ENCODE assay signal across 1 cellular context in the genomic region with DNA sequence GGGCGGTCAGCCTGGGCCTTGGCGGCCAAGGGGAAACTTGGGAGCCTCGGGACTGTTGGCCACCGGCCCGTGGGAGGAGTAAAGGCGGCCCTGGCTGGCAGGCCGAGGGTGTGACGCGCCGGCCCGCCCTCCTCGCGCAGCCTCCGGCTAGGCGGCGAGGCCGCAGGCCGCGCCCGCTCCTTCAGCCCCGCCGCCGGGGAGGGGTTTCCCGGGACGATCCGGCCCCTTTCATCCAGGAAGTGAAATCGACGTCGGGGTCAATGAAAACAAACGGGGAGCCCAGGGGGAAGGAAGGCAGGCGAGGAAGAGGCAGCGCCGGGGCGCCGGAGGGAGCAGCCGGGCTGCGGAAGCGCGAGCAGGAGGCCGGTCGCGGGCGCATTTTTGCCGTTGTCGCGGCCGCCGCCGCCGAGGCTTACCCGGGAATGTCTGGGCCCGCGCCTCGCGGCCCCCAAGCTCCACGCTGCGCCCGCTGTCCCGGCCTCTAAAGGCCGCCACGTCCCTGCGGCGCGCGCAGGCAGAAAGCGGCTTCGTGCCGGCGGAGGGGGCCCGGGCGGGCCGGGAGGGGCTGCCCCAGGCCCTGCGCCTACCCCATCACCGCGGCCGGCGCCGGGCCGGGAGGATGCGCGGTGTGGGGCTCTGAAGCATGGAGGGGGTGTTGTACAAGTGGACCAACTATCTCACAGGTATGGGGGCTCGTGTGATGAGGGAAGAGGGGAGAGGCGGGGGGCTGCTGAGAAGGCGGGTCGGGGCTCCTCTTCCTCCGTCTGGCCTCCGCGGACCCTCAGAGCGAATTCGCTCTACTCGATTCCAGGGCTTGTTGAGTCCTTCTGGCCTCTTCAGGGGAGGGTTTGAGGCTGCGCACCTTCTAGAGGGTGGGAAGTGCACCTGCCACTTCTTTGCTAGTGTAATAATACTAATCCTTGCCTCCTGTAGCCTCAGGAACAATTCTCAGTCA.
TF ChIP-seq lines count a peak whose summit lies in the region.

A gene (plus strand): TSS at position 231 of the 955 bp plus-strand sequence. CDS start 413 bp downstream, at position 644.

TF ChIP-seq in HepG2, 621 proteins besides CTCF, POLR2A, EP300 and RAD21 (continued from another document and continues in another):
- TF ChIP-seq, protein P1, sequence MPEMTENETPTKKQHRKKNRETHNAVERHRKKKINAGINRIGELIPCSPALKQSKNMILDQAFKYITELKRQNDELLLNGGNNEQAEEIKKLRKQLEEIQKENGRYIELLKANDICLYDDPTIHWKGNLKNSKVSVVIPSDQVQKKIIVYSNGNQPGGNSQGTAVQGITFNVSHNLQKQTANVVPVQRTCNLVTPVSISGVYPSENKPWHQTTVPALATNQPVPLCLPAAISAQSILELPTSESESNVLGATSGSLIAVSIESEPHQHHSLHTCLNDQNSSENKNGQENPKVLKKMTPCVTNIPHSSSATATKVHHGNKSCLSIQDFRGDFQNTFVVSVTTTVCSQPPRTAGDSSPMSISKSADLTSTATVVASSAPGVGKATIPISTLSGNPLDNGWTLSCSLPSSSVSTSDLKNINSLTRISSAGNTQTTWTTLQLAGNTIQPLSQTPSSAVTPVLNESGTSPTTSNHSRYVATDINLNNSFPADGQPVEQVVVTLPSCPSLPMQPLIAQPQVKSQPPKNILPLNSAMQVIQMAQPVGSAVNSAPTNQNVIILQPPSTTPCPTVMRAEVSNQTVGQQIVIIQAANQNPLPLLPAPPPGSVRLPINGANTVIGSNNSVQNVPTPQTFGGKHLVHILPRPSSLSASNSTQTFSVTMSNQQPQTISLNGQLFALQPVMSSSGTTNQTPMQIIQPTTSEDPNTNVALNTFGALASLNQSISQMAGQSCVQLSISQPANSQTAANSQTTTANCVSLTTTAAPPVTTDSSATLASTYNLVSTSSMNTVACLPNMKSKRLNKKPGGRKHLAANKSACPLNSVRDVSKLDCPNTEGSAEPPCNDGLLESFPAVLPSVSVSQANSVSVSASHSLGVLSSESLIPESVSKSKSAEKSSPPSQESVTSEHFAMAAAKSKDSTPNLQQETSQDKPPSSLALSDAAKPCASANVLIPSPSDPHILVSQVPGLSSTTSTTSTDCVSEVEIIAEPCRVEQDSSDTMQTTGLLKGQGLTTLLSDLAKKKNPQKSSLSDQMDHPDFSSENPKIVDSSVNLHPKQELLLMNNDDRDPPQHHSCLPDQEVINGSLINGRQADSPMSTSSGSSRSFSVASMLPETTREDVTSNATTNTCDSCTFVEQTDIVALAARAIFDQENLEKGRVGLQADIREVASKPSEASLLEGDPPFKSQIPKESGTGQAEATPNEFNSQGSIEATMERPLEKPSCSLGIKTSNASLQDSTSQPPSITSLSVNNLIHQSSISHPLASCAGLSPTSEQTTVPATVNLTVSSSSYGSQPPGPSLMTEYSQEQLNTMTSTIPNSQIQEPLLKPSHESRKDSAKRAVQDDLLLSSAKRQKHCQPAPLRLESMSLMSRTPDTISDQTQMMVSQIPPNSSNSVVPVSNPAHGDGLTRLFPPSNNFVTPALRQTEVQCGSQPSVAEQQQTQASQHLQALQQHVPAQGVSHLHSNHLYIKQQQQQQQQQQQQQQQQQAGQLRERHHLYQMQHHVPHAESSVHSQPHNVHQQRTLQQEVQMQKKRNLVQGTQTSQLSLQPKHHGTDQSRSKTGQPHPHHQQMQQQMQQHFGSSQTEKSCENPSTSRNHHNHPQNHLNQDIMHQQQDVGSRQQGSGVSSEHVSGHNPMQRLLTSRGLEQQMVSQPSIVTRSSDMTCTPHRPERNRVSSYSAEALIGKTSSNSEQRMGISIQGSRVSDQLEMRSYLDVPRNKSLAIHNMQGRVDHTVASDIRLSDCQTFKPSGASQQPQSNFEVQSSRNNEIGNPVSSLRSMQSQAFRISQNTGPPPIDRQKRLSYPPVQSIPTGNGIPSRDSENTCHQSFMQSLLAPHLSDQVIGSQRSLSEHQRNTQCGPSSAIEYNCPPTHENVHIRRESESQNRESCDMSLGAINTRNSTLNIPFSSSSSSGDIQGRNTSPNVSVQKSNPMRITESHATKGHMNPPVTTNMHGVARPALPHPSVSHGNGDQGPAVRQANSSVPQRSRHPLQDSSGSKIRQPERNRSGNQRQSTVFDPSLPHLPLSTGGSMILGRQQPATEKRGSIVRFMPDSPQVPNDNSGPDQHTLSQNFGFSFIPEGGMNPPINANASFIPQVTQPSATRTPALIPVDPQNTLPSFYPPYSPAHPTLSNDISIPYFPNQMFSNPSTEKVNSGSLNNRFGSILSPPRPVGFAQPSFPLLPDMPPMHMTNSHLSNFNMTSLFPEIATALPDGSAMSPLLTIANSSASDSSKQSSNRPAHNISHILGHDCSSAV (CRISPR knock-in tag; IDR thresholded peaks at IDR 0.05; ENCODE audit: borderline replicate concordance) = 0 out of 2 replicates have a peak, but pooled peaks have one; percentile 10
- no peak for TF ChIP-seq MTF2 (CRISPR knock-in tag; IDR thresholded peaks at IDR 0.05; ENCODE audit: borderline replicate concordance)
- TF ChIP-seq MED1 (CRISPR knock-in tag; IDR thresholded peaks at IDR 0.05) = peak; percentile 54
- TF ChIP-seq, protein P2, sequence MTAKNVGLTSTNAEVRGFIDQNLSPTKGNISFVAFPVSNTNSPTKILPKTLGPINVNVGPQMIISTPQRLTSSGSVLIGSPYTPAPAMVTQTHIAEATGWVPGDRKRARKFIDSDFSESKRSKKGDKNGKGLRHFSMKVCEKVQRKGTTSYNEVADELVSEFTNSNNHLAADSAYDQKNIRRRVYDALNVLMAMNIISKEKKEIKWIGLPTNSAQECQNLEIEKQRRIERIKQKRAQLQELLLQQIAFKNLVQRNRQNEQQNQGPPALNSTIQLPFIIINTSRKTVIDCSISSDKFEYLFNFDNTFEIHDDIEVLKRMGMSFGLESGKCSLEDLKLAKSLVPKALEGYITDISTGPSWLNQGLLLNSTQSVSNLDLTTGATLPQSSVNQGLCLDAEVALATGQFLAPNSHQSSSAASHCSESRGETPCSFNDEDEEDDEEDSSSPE (CRISPR knock-in tag; IDR thresholded peaks at IDR 0.05) = peak; percentile 38; the same call in 1 of the 2 replicates
- TF ChIP-seq ZNF101 (CRISPR knock-in tag; IDR thresholded peaks at IDR 0.05; ENCODE audit: borderline replicate concordance, low read depth) = 0 out of 2 replicates have a peak, but pooled peaks have one; percentile 30
- no peak for TF ChIP-seq ZNF577 (CRISPR knock-in tag; IDR thresholded peaks at IDR 0.05; ENCODE audit: borderline replicate concordance, low read depth)
- TF ChIP-seq, protein P3, sequence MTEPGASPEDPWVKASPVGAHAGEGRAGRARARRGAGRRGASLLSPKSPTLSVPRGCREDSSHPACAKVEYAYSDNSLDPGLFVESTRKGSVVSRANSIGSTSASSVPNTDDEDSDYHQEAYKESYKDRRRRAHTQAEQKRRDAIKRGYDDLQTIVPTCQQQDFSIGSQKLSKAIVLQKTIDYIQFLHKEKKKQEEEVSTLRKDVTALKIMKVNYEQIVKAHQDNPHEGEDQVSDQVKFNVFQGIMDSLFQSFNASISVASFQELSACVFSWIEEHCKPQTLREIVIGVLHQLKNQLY (CRISPR knock-in tag; IDR thresholded peaks at IDR 0.05) = no peak
- TF ChIP-seq EED (CRISPR knock-in tag; IDR thresholded peaks at IDR 0.05) = no peak
- TF ChIP-seq, protein P4, sequence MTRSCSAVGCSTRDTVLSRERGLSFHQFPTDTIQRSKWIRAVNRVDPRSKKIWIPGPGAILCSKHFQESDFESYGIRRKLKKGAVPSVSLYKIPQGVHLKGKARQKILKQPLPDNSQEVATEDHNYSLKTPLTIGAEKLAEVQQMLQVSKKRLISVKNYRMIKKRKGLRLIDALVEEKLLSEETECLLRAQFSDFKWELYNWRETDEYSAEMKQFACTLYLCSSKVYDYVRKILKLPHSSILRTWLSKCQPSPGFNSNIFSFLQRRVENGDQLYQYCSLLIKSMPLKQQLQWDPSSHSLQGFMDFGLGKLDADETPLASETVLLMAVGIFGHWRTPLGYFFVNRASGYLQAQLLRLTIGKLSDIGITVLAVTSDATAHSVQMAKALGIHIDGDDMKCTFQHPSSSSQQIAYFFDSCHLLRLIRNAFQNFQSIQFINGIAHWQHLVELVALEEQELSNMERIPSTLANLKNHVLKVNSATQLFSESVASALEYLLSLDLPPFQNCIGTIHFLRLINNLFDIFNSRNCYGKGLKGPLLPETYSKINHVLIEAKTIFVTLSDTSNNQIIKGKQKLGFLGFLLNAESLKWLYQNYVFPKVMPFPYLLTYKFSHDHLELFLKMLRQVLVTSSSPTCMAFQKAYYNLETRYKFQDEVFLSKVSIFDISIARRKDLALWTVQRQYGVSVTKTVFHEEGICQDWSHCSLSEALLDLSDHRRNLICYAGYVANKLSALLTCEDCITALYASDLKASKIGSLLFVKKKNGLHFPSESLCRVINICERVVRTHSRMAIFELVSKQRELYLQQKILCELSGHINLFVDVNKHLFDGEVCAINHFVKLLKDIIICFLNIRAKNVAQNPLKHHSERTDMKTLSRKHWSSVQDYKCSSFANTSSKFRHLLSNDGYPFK (CRISPR knock-in tag; IDR thresholded peaks at IDR 0.05; ENCODE audit: borderline replicate concordance) = no peak
- TF ChIP-seq, protein P5, sequence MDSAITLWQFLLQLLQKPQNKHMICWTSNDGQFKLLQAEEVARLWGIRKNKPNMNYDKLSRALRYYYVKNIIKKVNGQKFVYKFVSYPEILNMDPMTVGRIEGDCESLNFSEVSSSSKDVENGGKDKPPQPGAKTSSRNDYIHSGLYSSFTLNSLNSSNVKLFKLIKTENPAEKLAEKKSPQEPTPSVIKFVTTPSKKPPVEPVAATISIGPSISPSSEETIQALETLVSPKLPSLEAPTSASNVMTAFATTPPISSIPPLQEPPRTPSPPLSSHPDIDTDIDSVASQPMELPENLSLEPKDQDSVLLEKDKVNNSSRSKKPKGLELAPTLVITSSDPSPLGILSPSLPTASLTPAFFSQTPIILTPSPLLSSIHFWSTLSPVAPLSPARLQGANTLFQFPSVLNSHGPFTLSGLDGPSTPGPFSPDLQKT (CRISPR knock-in tag; IDR thresholded peaks at IDR 0.05; ENCODE audit: borderline replicate concordance) = no peak
- 0 out of 2 replicates have a peak, but pooled peaks have one; percentile 35 for TF ChIP-seq ZNF232 (CRISPR knock-in tag; IDR thresholded peaks at IDR 0.05; ENCODE audit: borderline replicate concordance)
- TF ChIP-seq KLF13 (CRISPR knock-in tag; IDR thresholded peaks at IDR 0.05) = no peak
- TF ChIP-seq ARNTL (CRISPR knock-in tag; IDR thresholded peaks at IDR 0.05) = no peak
- TF ChIP-seq YY1 (IDR thresholded peaks at IDR 0.05; ENCODE audit: insufficient read depth, insufficient replicate concordance, low read depth, low read length) = peak; percentile 44
- TF ChIP-seq, protein P6, sequence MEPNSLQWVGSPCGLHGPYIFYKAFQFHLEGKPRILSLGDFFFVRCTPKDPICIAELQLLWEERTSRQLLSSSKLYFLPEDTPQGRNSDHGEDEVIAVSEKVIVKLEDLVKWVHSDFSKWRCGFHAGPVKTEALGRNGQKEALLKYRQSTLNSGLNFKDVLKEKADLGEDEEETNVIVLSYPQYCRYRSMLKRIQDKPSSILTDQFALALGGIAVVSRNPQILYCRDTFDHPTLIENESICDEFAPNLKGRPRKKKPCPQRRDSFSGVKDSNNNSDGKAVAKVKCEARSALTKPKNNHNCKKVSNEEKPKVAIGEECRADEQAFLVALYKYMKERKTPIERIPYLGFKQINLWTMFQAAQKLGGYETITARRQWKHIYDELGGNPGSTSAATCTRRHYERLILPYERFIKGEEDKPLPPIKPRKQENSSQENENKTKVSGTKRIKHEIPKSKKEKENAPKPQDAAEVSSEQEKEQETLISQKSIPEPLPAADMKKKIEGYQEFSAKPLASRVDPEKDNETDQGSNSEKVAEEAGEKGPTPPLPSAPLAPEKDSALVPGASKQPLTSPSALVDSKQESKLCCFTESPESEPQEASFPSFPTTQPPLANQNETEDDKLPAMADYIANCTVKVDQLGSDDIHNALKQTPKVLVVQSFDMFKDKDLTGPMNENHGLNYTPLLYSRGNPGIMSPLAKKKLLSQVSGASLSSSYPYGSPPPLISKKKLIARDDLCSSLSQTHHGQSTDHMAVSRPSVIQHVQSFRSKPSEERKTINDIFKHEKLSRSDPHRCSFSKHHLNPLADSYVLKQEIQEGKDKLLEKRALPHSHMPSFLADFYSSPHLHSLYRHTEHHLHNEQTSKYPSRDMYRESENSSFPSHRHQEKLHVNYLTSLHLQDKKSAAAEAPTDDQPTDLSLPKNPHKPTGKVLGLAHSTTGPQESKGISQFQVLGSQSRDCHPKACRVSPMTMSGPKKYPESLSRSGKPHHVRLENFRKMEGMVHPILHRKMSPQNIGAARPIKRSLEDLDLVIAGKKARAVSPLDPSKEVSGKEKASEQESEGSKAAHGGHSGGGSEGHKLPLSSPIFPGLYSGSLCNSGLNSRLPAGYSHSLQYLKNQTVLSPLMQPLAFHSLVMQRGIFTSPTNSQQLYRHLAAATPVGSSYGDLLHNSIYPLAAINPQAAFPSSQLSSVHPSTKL (CRISPR knock-in tag; IDR thresholded peaks at IDR 0.05) = peak; percentile 74
- TF ChIP-seq RBAK (CRISPR knock-in tag; IDR thresholded peaks at IDR 0.05) = no peak
- no peak for TF ChIP-seq FOXA1 (IDR thresholded peaks at IDR 0.05)
- TF ChIP-seq FOXA1 (CRISPR knock-in tag; IDR thresholded peaks at IDR 0.05) = no peak
- TF ChIP-seq TRIM24 (CRISPR knock-in tag; IDR thresholded peaks at IDR 0.05) = no peak
- TF ChIP-seq CAMTA2 (CRISPR knock-in tag; IDR thresholded peaks at IDR 0.05; ENCODE audit: borderline replicate concordance) = peak; percentile 45; the same call in 1 of the 2 replicates
- TF ChIP-seq SKI (IDR thresholded peaks at IDR 0.05; ENCODE audit: partially characterized antibody) = peak; percentile 83
- no peak; the same call in 1 of the 2 replicates for TF ChIP-seq ZZZ3 (CRISPR knock-in tag; IDR thresholded peaks at IDR 0.05; ENCODE audit: borderline replicate concordance)
- peak; percentile 67; the same call in 1 of the 2 replicates for TF ChIP-seq ZNF772 (CRISPR knock-in tag; IDR thresholded peaks at IDR 0.05)
- TF ChIP-seq MYNN (CRISPR knock-in tag; IDR thresholded peaks at IDR 0.05; ENCODE audit: low read depth) = no peak
- peak; percentile 91 for TF ChIP-seq ZSCAN20 (CRISPR knock-in tag; IDR thresholded peaks at IDR 0.05; ENCODE audit: borderline replicate concordance)
- no peak for TF ChIP-seq MIER3 (CRISPR knock-in tag; IDR thresholded peaks at IDR 0.05; ENCODE audit: borderline replicate concordance)
- peak; percentile 75; the same call in 1 of the 2 replicates for TF ChIP-seq YEATS2 (CRISPR knock-in tag; IDR thresholded peaks at IDR 0.05; ENCODE audit: borderline replicate concordance)
- TF ChIP-seq, protein P7, sequence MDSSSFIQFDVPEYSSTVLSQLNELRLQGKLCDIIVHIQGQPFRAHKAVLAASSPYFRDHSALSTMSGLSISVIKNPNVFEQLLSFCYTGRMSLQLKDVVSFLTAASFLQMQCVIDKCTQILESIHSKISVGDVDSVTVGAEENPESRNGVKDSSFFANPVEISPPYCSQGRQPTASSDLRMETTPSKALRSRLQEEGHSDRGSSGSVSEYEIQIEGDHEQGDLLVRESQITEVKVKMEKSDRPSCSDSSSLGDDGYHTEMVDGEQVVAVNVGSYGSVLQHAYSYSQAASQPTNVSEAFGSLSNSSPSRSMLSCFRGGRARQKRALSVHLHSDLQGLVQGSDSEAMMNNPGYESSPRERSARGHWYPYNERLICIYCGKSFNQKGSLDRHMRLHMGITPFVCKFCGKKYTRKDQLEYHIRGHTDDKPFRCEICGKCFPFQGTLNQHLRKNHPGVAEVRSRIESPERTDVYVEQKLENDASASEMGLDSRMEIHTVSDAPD (CRISPR knock-in tag; IDR thresholded peaks at IDR 0.05) = no peak
- no peak for TF ChIP-seq ZNF136 (CRISPR knock-in tag; IDR thresholded peaks at IDR 0.05; ENCODE audit: low read depth)
